3 cellular contexts compared by ENCODE assay signal in the genomic region with DNA sequence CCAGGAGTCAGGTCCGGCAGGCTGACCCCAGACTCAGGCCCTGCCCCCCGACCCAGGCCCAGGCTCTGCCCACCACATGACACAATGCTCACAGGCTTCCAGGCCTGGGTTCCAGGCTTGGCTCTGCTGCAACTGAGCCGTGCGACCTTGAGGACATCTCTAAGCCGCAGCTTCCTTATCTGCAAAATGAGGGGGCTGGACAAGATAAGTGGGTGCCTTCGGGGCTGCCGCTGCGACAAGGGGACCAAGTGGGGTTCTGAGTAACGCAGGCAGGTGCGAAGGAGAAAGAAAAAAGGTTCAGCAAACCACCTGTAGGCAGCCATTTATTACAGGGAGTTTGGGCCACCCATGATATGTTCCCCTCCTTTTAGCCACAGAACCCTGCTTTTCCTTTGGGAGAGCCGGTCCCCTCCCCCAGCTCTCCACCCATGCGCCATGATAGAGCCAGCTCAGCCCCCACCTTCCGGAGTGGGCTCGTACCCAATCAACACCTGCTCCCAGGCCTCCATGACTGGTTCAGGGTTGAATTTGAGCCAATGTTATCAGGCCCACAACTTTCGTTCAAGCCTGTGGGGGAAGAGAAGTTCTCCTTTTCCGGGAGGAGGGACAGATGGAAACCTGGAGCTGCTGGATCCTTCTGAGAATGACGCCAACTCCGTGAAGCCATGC.
A peak's percentile ranks its signal among the peaks of the same experiment; 100 is the strongest.
TF ChIP-seq lines count a peak whose summit lies in the region.

No MANE protein-coding gene starts in this region.

TF ChIP-seq in A549, 52 proteins besides CTCF, POLR2A, EP300 and RAD21:
- no peak for TF ChIP-seq TP53 (CRISPR knock-in tag; IDR thresholded peaks at IDR 0.05)

TF ChIP-seq in IMR-90, 13 proteins besides CTCF, POLR2A, EP300 and RAD21:
- no peak for TF ChIP-seq USF2 (IDR thresholded peaks at IDR 0.05; ENCODE audit: low read depth, low read length)
- TF ChIP-seq RCOR1 (IDR thresholded peaks at IDR 0.05; ENCODE audit: insufficient replicate concordance, low read length), result no peak
- TF ChIP-seq CEBPB (IDR thresholded peaks at IDR 0.05; ENCODE audit: low read depth, low read length), result no peak
- TF ChIP-seq NFE2L2 (IDR thresholded peaks at IDR 0.05; ENCODE audit: low read depth, low read length), result no peak
- TF ChIP-seq MAFK (IDR thresholded peaks at IDR 0.05; ENCODE audit: low read depth, low read length), result no peak
- no peak for TF ChIP-seq MAZ (IDR thresholded peaks at IDR 0.05; ENCODE audit: borderline replicate concordance, low read depth, low read length)
- TF ChIP-seq CHD1 (IDR thresholded peaks at IDR 0.05; ENCODE audit: low read depth, low read length), result no peak
- TF ChIP-seq SMC3 (IDR thresholded peaks at IDR 0.05; ENCODE audit: low read depth, low read length), result no peak
- no peak for TF ChIP-seq BHLHE40 (IDR thresholded peaks at IDR 0.05; ENCODE audit: low read depth, low read length)
- TF ChIP-seq MXI1 (IDR thresholded peaks at IDR 0.05; ENCODE audit: borderline replicate concordance, low read depth, low read length), result no peak
- no peak for TF ChIP-seq ELK1 (IDR thresholded peaks at IDR 0.05; ENCODE audit: borderline replicate concordance, low read depth, low read length)
- TF ChIP-seq RFX5 (IDR thresholded peaks at IDR 0.05; ENCODE audit: low read depth, low read length), result no peak
- no peak for TF ChIP-seq FOS (IDR thresholded peaks at IDR 0.05; ENCODE audit: low read depth, low read length)

TF ChIP-seq in K562, 482 proteins besides CTCF, POLR2A, EP300 and RAD21 (continues in another document):
- TF ChIP-seq NFE2L1 (tag; IDR thresholded peaks at IDR 0.05; ENCODE audit: borderline replicate concordance, low read depth) (no peak), KDM1A (IDR thresholded peaks at IDR 0.05) (peak in 1 of 2 experiments; percentile 14; a peak in 1 of 4 replicates), DPF2 (IDR thresholded peaks at IDR 0.05) (0 out of 2 replicates have a peak, but pooled peaks have one; percentile 51), MTF1 (CRISPR knock-in tag; IDR thresholded peaks at IDR 0.05; ENCODE audit: borderline replicate concordance) (no peak), GATA2 (CRISPR knock-in tag; IDR thresholded peaks at IDR 0.05) (peak; percentile 20; the same call in 1 of the 2 replicates), TFAP4 (CRISPR knock-in tag; IDR thresholded peaks at IDR 0.05; ENCODE audit: borderline replicate concordance) (peak; percentile 40; the same call in 1 of the 2 replicates), ZNF766 (CRISPR knock-in tag; conservative IDR thresholded peaks at IDR 0.05) (peak; percentile 34; the same call in 1 of the 2 replicates), TCF7L2 (IDR thresholded peaks at IDR 0.05; ENCODE audit: low read depth, low read length) (no peak), PRDM10 (IDR thresholded peaks at IDR 0.05; ENCODE audit: partially characterized antibody) (peak; percentile 69), HMGN3 (IDR thresholded peaks at IDR 0.05; ENCODE audit: borderline replicate concordance, extremely low read depth, insufficient read length, low read depth, low read length) (no peak), MGA (IDR thresholded peaks at IDR 0.05) (peak; percentile 17; the same call in 1 of the 2 replicates), SMARCE1 (IDR thresholded peaks at IDR 0.05) (peak; percentile 39), ESRRB (CRISPR knock-in tag; IDR thresholded peaks at IDR 0.05; ENCODE audit: borderline replicate concordance) (no peak), HEY1 (CRISPR knock-in tag; IDR thresholded peaks at IDR 0.05; ENCODE audit: borderline replicate concordance) (no peak), RNF2 (IDR thresholded peaks at IDR 0.05) (peak; percentile 39; the same call in 1 of the 2 replicates), NR4A1 (CRISPR knock-in tag; IDR thresholded peaks at IDR 0.05) (no peak), NR4A1 (tag; IDR thresholded peaks at IDR 0.05) (peak; percentile 81; the same call in 1 of the 2 replicates), ZNF140 (CRISPR knock-in tag; IDR thresholded peaks at IDR 0.05) (no peak), RCOR1 (IDR thresholded peaks at IDR 0.05; ENCODE audit: borderline replicate concordance in 1 of 2, low read depth in 2 of 2, low read length in 2 of 2) (peak in 1 of 2 experiments; percentile 15; a peak in 1 of 4 replicates), EGR1 (conservative IDR thresholded peaks at IDR 0.05) (peak; percentile 55), ATF2 (CRISPR knock-in tag; IDR thresholded peaks at IDR 0.05) (no peak), MECOM (CRISPR knock-in tag; IDR thresholded peaks at IDR 0.05) (peak; percentile 83), L3MBTL2 (IDR thresholded peaks at IDR 0.05) (peak; percentile 65), ESRRA (IDR thresholded peaks at IDR 0.05; ENCODE audit: borderline replicate concordance, low read depth) (peak; percentile 84), CBFA2T2 (conservative IDR thresholded peaks at IDR 0.05) (peak; percentile 28; the same call in 1 of the 2 replicates), ZNF224 (CRISPR knock-in tag; IDR thresholded peaks at IDR 0.05) (no peak), SIN3B (IDR thresholded peaks at IDR 0.05; ENCODE audit: low read depth) (no peak), RBBP5 (IDR thresholded peaks at IDR 0.05; ENCODE audit: borderline replicate concordance, insufficient read depth, low read length, poor library complexity, severe bottlenecking) (peak; percentile 72), MAZ (CRISPR knock-in tag; conservative IDR thresholded peaks at IDR 0.05 in 1 of 2, IDR thresholded peaks at IDR 0.05 in 1 of 2) (peak in 1 of 2 experiments; percentile 88; a peak in 2 of 4 replicates), YY1 (IDR thresholded peaks at IDR 0.05; ENCODE audit: borderline replicate concordance in 1 of 3, control insufficient read depth in 1 of 3, extremely low read depth in 1 of 3, insufficient read depth in 3 of 3, insufficient read length in 1 of 3, insufficient replicate concordance in 2 of 3, low read depth in 1 of 3, low read length in 2 of 3) (peak in 1 of 3 experiments; percentile 56), ARID1B (IDR thresholded peaks at IDR 0.05) (peak; percentile 64), FOXM1 (IDR thresholded peaks at IDR 0.05; ENCODE audit: low read depth) (no peak), FOXM1 (CRISPR knock-in tag; IDR thresholded peaks at IDR 0.05; ENCODE audit: low read depth) (no peak)
